In genomic region chr1:214475746-214476145, GRCh38 we compare ENCODE assay signal across 24 cellular contexts.
DNase-seq lines count a peak whose midpoint lies in the region; ATAC-seq and TF ChIP-seq lines count a peak whose summit lies in the region.
"Had no signal": no experiment of that assay in that cellular context is flagged by ENCODE, and none has a peak within 500 bp of the region (broad histone marks: within the 10 kb centered on the region; RNA-seq: fewer than 3 reads in every experiment).

No MANE protein-coding gene starts in this region.

- no peaks in the 10 kb centered on the region for H3K9me3 ChIP-seq in esophagus squamous epithelium
- H3K9me3 ChIP-seq: ascending aorta, pancreas, right lobe of liver, uterus had no signal

- no TSS peak for BruUV-seq in Calu3 (replicated peaks; lab: Mats Ljungman, UMichigan)

- H3K27ac ChIP-seq in esophagus squamous epithelium (peak overlapping the region; percentile 70 to 86 (median 83)), skin epidermis (peak overlapping the region in 20 of 21 experiments; percentile 27 to 86 (median 70))
- H3K27ac ChIP-seq: ascending aorta, pancreas, right lobe of liver, uterus had no signal

- H3K27me3 ChIP-seq in esophagus squamous epithelium, result no peaks in the 10 kb centered on the region
- H3K27me3 ChIP-seq: ascending aorta, pancreas, right lobe of liver, uterus had no signal

- peak overlapping the region; percentile 74 for H3K27ac Mint-ChIP-seq in Calu3 (ENCODE audit: unreplicated experiment)
- H3K27ac Mint-ChIP-seq in WTC11, result 0 out of 2 replicates have a peak overlapping the region, but pooled peaks have one; percentile 5
- H3K27ac Mint-ChIP-seq in activated naive CD4-positive, alpha-beta T cell treated with anti-CD3 and anti-CD28 coated beads, Interleukin-2, amount 10 ng/mL, durations not matched to agents 7 days and 5 days, result no peak overlapping the region
- no peak overlapping the region for H3K27ac Mint-ChIP-seq in activated CD8-positive, alpha-beta T cell treated with anti-CD3 and anti-CD28 coated beads, Interleukin-2, amount 10 ng/mL, durations not matched to agents 7 days and 5 days
- H3K27ac Mint-ChIP-seq: activated CD4-positive, alpha-beta T cell treated with anti-CD3 and anti-CD28 coated beads, Interleukin-2, amount 10 ng/mL, durations not matched to agents 7 days and 5 days; CD4-positive, alpha-beta T cell; stimulated activated naive CD8-positive, alpha-beta T cell treated with anti-CD3 and anti-CD28 coated beads, Interleukin-15, Interleukin-2, amounts not matched to agents 100 ng/mL and 50 ng/mL, for 24 hours had no signal

- intact Hi-C loops in Calu3 (cut with micrococcal nuclease; ENCODE audit: unreplicated experiment), result loop anchor here (1.0 to 5.0 kb wide), 5 partner anchors 38 to 107 kb away; no protein-coding TSS in a partner anchor
- intact Hi-C loops in esophagus squamous epithelium (cut with DNase I), result no loop called here

- H3K4me3 ChIP-seq in esophagus squamous epithelium (peak overlapping the region in 1 of 4 donors; percentile 33), skin epidermis (no peak overlapping the region)
- H3K4me3 ChIP-seq: ascending aorta, lung, pancreas, right lobe of liver, uterus had no signal

- H3K9me3 Mint-ChIP-seq in Calu3 (ENCODE audit: low read depth, unreplicated experiment) (peaks cover 2% of the 10 kb centered on the region), WTC11 (no peaks in the 10 kb centered on the region)
- no peaks in the 10 kb centered on the region for H3K9me3 Mint-ChIP-seq in activated naive CD4-positive, alpha-beta T cell treated with anti-CD3 and anti-CD28 coated beads, Interleukin-2, amount 10 ng/mL, durations not matched to agents 7 days and 5 days
- no peaks in the 10 kb centered on the region for H3K9me3 Mint-ChIP-seq in activated CD8-positive, alpha-beta T cell treated with anti-CD3 and anti-CD28 coated beads, Interleukin-2, amount 10 ng/mL, durations not matched to agents 7 days and 5 days (ENCODE audit: insufficient read depth)
- H3K9me3 Mint-ChIP-seq: activated CD4-positive, alpha-beta T cell treated with anti-CD3 and anti-CD28 coated beads, Interleukin-2, amount 10 ng/mL, durations not matched to agents 7 days and 5 days; CD4-positive, alpha-beta T cell; naive B cell; stimulated activated naive CD8-positive, alpha-beta T cell treated with anti-CD3 and anti-CD28 coated beads, Interleukin-15, Interleukin-2, amounts not matched to agents 100 ng/mL and 50 ng/mL, for 24 hours had no signal

- ATAC-seq in WTC11, result no peak
- ATAC-seq in HG02759 (IDR thresholded peaks at IDR 0.05; ENCODE audit: unreplicated experiment), result no peak
- ATAC-seq in activated CD8-positive, alpha-beta T cell treated with anti-CD3 and anti-CD28 coated beads, Interleukin-2, amount 10 ng/mL, durations not matched to agents 7 days and 5 days, result no peak
- ATAC-seq: right lobe of liver had no signal

- peaks cover 7 to 69% (median 24%) of the 10 kb centered on the region in 3 donors for H3K4me1 ChIP-seq in esophagus squamous epithelium
- H3K4me1 ChIP-seq: ascending aorta, right lobe of liver, uterus had no signal

- POLR2A ChIA-PET in WTC11 (lab: Charles Lee), result interaction anchor here (1.5 kb wide), 1 partner anchor 75 kb away, joined by 5 read pairs; the partner anchor contains the start of gene PTPN14
- POLR2A ChIA-PET in activated CD8-positive, alpha-beta T cell treated with anti-CD3 and anti-CD28 coated beads, Interleukin-2, amount 10 ng/mL, durations not matched to agents 7 days and 5 days (lab: Charles Lee), result no interaction called here

- H3K36me3 Mint-ChIP-seq in Calu3 (ENCODE audit: insufficient read depth, unreplicated experiment), result peaks cover 13% of the 10 kb centered on the region
- no peaks in the 10 kb centered on the region for H3K36me3 Mint-ChIP-seq in WTC11
- H3K36me3 Mint-ChIP-seq in activated naive CD4-positive, alpha-beta T cell treated with anti-CD3 and anti-CD28 coated beads, Interleukin-2, amount 10 ng/mL, durations not matched to agents 7 days and 5 days, result no peaks in the 10 kb centered on the region
- H3K36me3 Mint-ChIP-seq in activated CD8-positive, alpha-beta T cell treated with anti-CD3 and anti-CD28 coated beads, Interleukin-2, amount 10 ng/mL, durations not matched to agents 7 days and 5 days (ENCODE audit: low read depth), result no peaks in the 10 kb centered on the region
- H3K36me3 Mint-ChIP-seq: naive B cell had no signal

- H3K4me1 Mint-ChIP-seq in Calu3 (ENCODE audit: low read depth, unreplicated experiment) (peaks cover 73% of the 10 kb centered on the region), WTC11 (peaks cover 69% of the 10 kb centered on the region)
- H3K4me1 Mint-ChIP-seq in activated naive CD4-positive, alpha-beta T cell treated with anti-CD3 and anti-CD28 coated beads, Interleukin-2, amount 10 ng/mL, durations not matched to agents 7 days and 5 days, result no peaks in the 10 kb centered on the region
- no peaks in the 10 kb centered on the region for H3K4me1 Mint-ChIP-seq in activated CD8-positive, alpha-beta T cell treated with anti-CD3 and anti-CD28 coated beads, Interleukin-2, amount 10 ng/mL, durations not matched to agents 7 days and 5 days (ENCODE audit: low read depth)
- H3K4me1 Mint-ChIP-seq: activated CD4-positive, alpha-beta T cell treated with anti-CD3 and anti-CD28 coated beads, Interleukin-2, amount 10 ng/mL, durations not matched to agents 7 days and 5 days; naive B cell had no signal

- no peaks in the 10 kb centered on the region for H3K27me3 Mint-ChIP-seq in Calu3 (ENCODE audit: unreplicated experiment)
- H3K27me3 Mint-ChIP-seq in WTC11 (ENCODE audit: low read depth), result no peaks in the 10 kb centered on the region
- peaks cover 22% of the 10 kb centered on the region for H3K27me3 Mint-ChIP-seq in activated naive CD4-positive, alpha-beta T cell treated with anti-CD3 and anti-CD28 coated beads, Interleukin-2, amount 10 ng/mL, durations not matched to agents 7 days and 5 days
- peaks cover 33% of the 10 kb centered on the region for H3K27me3 Mint-ChIP-seq in activated CD8-positive, alpha-beta T cell treated with anti-CD3 and anti-CD28 coated beads, Interleukin-2, amount 10 ng/mL, durations not matched to agents 7 days and 5 days (ENCODE audit: low read depth)

- no peak for DNase-seq in Calu3
- no peak for DNase-seq in WTC11 (ENCODE audit: low spot score)
- no peak for DNase-seq in esophagus squamous epithelium (lab: John Stamatoyannopoulos, UW)
- no peak for DNase-seq in activated naive CD4-positive, alpha-beta T cell treated with anti-CD3 and anti-CD28 coated beads, Interleukin-2, amount 10 ng/mL, durations not matched to agents 7 days and 5 days
- no peak for DNase-seq in SW480 (ENCODE audit: low spot score)
- no peak for DNase-seq in activated CD8-positive, alpha-beta T cell treated with anti-CD3 and anti-CD28 coated beads, Interleukin-2, amount 10 ng/mL, durations not matched to agents 7 days and 5 days
- DNase-seq: activated CD4-positive, alpha-beta T cell treated with anti-CD3 and anti-CD28 coated beads, Interleukin-2, amount 10 ng/mL, durations not matched to agents 7 days and 5 days; activated gamma-delta T cell treated with Interleukin-2 at 50 U/mL for 16 hours; CD4-positive, alpha-beta T cell; DND-41; naive B cell; NCI-H1105; NCI-H524 treated with DMSO at 0.1 percent for 48 hours; pancreas; right lobe of liver; SHP77 treated with DMSO at 0.1 percent for 48 hours; stimulated activated CD4-positive, alpha-beta T cell treated with anti-CD3 and anti-CD28 coated beads, Interleukin-1b, Interleukin-23, amount 100 ng/mL, for 48 hours; T-helper 1 cell; uterus had no signal

- no peaks in the 10 kb centered on the region for H3K36me3 ChIP-seq in esophagus squamous epithelium
- H3K36me3 ChIP-seq: ascending aorta, pancreas, right lobe of liver, uterus had no signal

- H3K4me3 Mint-ChIP-seq in Calu3 (ENCODE audit: low read depth, unreplicated experiment), result peak overlapping the region; percentile 47
- H3K4me3 Mint-ChIP-seq in WTC11, result no peak overlapping the region
- H3K4me3 Mint-ChIP-seq in activated naive CD4-positive, alpha-beta T cell treated with anti-CD3 and anti-CD28 coated beads, Interleukin-2, amount 10 ng/mL, durations not matched to agents 7 days and 5 days, result no peak overlapping the region
- H3K4me3 Mint-ChIP-seq in activated CD8-positive, alpha-beta T cell treated with anti-CD3 and anti-CD28 coated beads, Interleukin-2, amount 10 ng/mL, durations not matched to agents 7 days and 5 days, result no peak overlapping the region
- H3K4me3 Mint-ChIP-seq: activated CD4-positive, alpha-beta T cell treated with anti-CD3 and anti-CD28 coated beads, Interleukin-2, amount 10 ng/mL, durations not matched to agents 7 days and 5 days; CD4-positive, alpha-beta T cell; naive B cell; stimulated activated naive CD8-positive, alpha-beta T cell treated with anti-CD3 and anti-CD28 coated beads, Interleukin-15, Interleukin-2, amounts not matched to agents 100 ng/mL and 50 ng/mL, for 24 hours had no signal

- no peak for TF ChIP-seq CTCF in Calu3 (IDR thresholded peaks at IDR 0.05; ENCODE audit: unreplicated experiment)
- no peak for TF ChIP-seq CTCF in WTC11 (IDR thresholded peaks at IDR 0.05)
- TF ChIP-seq CTCF in esophagus squamous epithelium (IDR thresholded peaks at IDR 0.05), result no peak

- 63 to 74% methylated on average over 3 of the region's 3 CpGs for WGBS in esophagus squamous epithelium, 2 donors

- no peak for TF ChIP-seq POLR2A in esophagus squamous epithelium (IDR thresholded peaks at IDR 0.05)

- CTCF ChIA-PET in Calu3 (lab: Charles Lee), result interaction anchor here (0.7 to 2.2 kb wide), 8 partner anchors 8 to 170 kb away, joined by 3 to 13 read pairs (median 4); partner anchors contain the start of gene PTPN14
- CTCF ChIA-PET in WTC11 (lab: Charles Lee), result interaction anchor here (1.6 kb wide), 1 partner anchor 78 kb away, joined by 3 read pairs; no protein-coding TSS in a partner anchor
- CTCF ChIA-PET in activated naive CD4-positive, alpha-beta T cell treated with anti-CD3 and anti-CD28 coated beads, Interleukin-2, amount 10 ng/mL, durations not matched to agents 7 days and 5 days (lab: Charles Lee), result interaction anchor here (1.0 to 1.1 kb wide), 2 partner anchors 10 to 144 kb away, joined by 3 to 4 read pairs; no protein-coding TSS in a partner anchor
- CTCF ChIA-PET in activated CD8-positive, alpha-beta T cell treated with anti-CD3 and anti-CD28 coated beads, Interleukin-2, amount 10 ng/mL, durations not matched to agents 7 days and 5 days (lab: Charles Lee), result interaction anchor here (2.0 kb wide), 1 partner anchor 144 kb away, joined by 7 read pairs; no protein-coding TSS in a partner anchor

Comparison
In these comparisons a context has a peak if more than half of its experiments do, and no peak if none do; other contexts are left out.
1. H3K27ac Mint-ChIP-seq: peak in Calu3 (single experiment) and WTC11 (single experiment); none in activated naive CD4-positive, alpha-beta T cell treated with anti-CD3 and anti-CD28 coated beads, Interleukin-2, amount 10 ng/mL, durations not matched to agents 7 days and 5 days (single experiment) and activated CD8-positive, alpha-beta T cell treated with anti-CD3 and anti-CD28 coated beads, Interleukin-2, amount 10 ng/mL, durations not matched to agents 7 days and 5 days (single experiment).